Comparison of ENCODE assay signal across 8 cellular contexts in genomic region chrX:1391707-1392375, GRCh38. TPM values are rescaled to one million over a fixed set of nuclear protein-coding genes. Genes with fewer than 3 reads are reported as not detected.
DNase-seq lines count a peak whose midpoint lies in the region; TF ChIP-seq lines count a peak whose summit lies in the region.

Gene SLC25A6, minus strand, starts transcription at chrX:1392113. Its CDS starts 104 bp downstream, at chrX:1392009.

- H3K4me1 Mint-ChIP-seq in H9 (peaks cover 24 to 54% of the 10 kb centered on the region in 2 experiments), type B pancreatic cell (ENCODE audit: unreplicated experiment) (peaks cover 11% of the 10 kb centered on the region)

- H3K27me3 ChIP-seq in H9 (ENCODE audit: insufficient read depth, low read length) (no peaks in the 10 kb centered on the region), parathyroid adenoma (ENCODE audit: control insufficient read depth, insufficient read depth, low read length) (no peaks in the 10 kb centered on the region)

- peaks cover 23% of the 10 kb centered on the region for H3K79me1 ChIP-seq in H9 (ENCODE audit: insufficient read depth, low read depth, low read length, poor library complexity, severe bottlenecking)

- no peak within 1 kb of the TSS for H2AK5ac ChIP-seq in H9 (ENCODE audit: insufficient read length, low read length)

- no peaks in the 10 kb centered on the region for H3K36me3 ChIP-seq in parathyroid adenoma (ENCODE audit: control insufficient read depth, insufficient read depth, low read length)

- H3K27ac ChIP-seq in H9 (ENCODE audit: insufficient read length, low read depth, low read length): peak within 1 kb of the TSS; percentile 66
- H3K27ac ChIP-seq in parathyroid adenoma: peak within 1 kb of the TSS; percentile 100

- H3K9me3 Mint-ChIP-seq in H9 (peaks cover 3 to 4% of the 10 kb centered on the region in 2 experiments; a peak in 3 of 5 replicates), type B pancreatic cell (no peaks in the 10 kb centered on the region)

- H3K9ac ChIP-seq in H9 (ENCODE audit: extremely low read depth, insufficient read length, low read length) (peak within 1 kb of the TSS; percentile 97), parathyroid adenoma (peak within 1 kb of the TSS; percentile 95)

- peak within 1 kb of the TSS; percentile 62 for H2BK120ac ChIP-seq in H9 (ENCODE audit: low read depth, low read length, poor library complexity, severe bottlenecking)

- H3K9me3 ChIP-seq in H9 (ENCODE audit: control insufficient read depth, low read depth, low read length) (no peaks in the 10 kb centered on the region), parathyroid adenoma (ENCODE audit: control insufficient read depth, low read length) (no peaks in the 10 kb centered on the region)

- H3T11ph ChIP-seq in H9 (ENCODE audit: low read length): no peak within 1 kb of the TSS

- H3K4me3 Mint-ChIP-seq in H9: peak within 1 kb of the TSS; percentile 92 to 95
- H3K4me3 Mint-ChIP-seq in type B pancreatic cell: peak within 1 kb of the TSS; percentile 92

- H3K79me2 ChIP-seq in H9 (ENCODE audit: insufficient read depth, low read length): peaks cover 33% of the 10 kb centered on the region; the same call in 1 of the 2 replicates
- H3K79me2 ChIP-seq in parathyroid adenoma: peaks cover 30% of the 10 kb centered on the region

- H3K4me2 ChIP-seq in H9 (ENCODE audit: insufficient read depth, insufficient read length, low read length) (peak within 1 kb of the TSS; percentile 91), parathyroid adenoma (ENCODE audit: low read length) (peak within 1 kb of the TSS; percentile 87)

- peak within 1 kb of the TSS; percentile 46 for H2BK5ac ChIP-seq in H9 (ENCODE audit: insufficient read length, low read length)

- H3K4me1 ChIP-seq in H9 (ENCODE audit: insufficient read depth, low read length) (no peaks in the 10 kb centered on the region), parathyroid adenoma (no peaks in the 10 kb centered on the region)

- H3K56ac ChIP-seq in H9 (ENCODE audit: insufficient read length, low read depth, low read length): no peak within 1 kb of the TSS

- H3K36me3 Mint-ChIP-seq in H9 (ENCODE audit: insufficient read depth in 1 of 3, low read depth in 3 of 3) (peaks cover 55 to 68% (median 63%) of the 10 kb centered on the region in 3 experiments), type B pancreatic cell (peaks cover 19% of the 10 kb centered on the region)

- no peak within 1 kb of the TSS for H4K91ac ChIP-seq in H9 (ENCODE audit: insufficient read length, low read depth, low read length)

- H4K5ac ChIP-seq in H9 (ENCODE audit: insufficient read length, low read depth, low read length): peak within 1 kb of the TSS; percentile 60

- TF ChIP-seq POLR2A in NB4 (IDR thresholded peaks at IDR 0.05; ENCODE audit: extremely low read depth, insufficient read length): peak; percentile 64

- peak; percentile 98 for DNase-seq in G401 (ENCODE audit: low spot score)
- DNase-seq in H9: peak; percentile 98
- DNase-seq in NB4 (ENCODE audit: low read depth): peak; percentile 95
- peak; percentile 100 for DNase-seq in activated effector memory CD4-positive, alpha-beta T cell treated with Interleukin-2 at 50 U/mL for 16 hours
- DNase-seq in glomerular endothelial cell (ENCODE audit: extremely low read depth, low read depth, low spot score): peak; percentile 47
- peak; percentile 100 for DNase-seq in type B pancreatic cell (ENCODE audit: extremely low spot score, unreplicated experiment)
- DNase-seq in stimulated activated naive CD4-positive, alpha-beta T cell treated with Interleukin-2 at 50 U/mL for 16 hours (lab: John Stamatoyannopoulos, UW): no peak

- in situ Hi-C loops in G401 (cut with HindIII; ENCODE audit: low sequenced_read_pairs): no loop called here

- no peak within 1 kb of the TSS for H3K23ac ChIP-seq in H9 (ENCODE audit: insufficient read length, low read depth, low read length)

- H3K14ac ChIP-seq in H9 (ENCODE audit: insufficient read depth, low read length): peak within 1 kb of the TSS; percentile 96

- no CpG with 5 or more reads among the region's 90 CpGs for WGBS in H9 (ENCODE audit: extremely low coverage, insufficient read length, low lambda C conversion rate)

- H3K27me3 Mint-ChIP-seq in H9 (ENCODE audit: low read depth) (no peaks in the 10 kb centered on the region; the same call in 1 of the 2 replicates), type B pancreatic cell (no peaks in the 10 kb centered on the region)

- H4K8ac ChIP-seq in H9 (replicated peaks; ENCODE audit: insufficient read length, low read depth, low read length): no peak within 1 kb of the TSS

- no peak within 1 kb of the TSS; the same call in 1 of the 2 replicates for H3K4ac ChIP-seq in H9 (ENCODE audit: low read depth, low read length)

- no peak within 1 kb of the TSS for H2BK20ac ChIP-seq in H9 (ENCODE audit: low read depth, low read length, poor library complexity, severe bottlenecking)

- peak within 1 kb of the TSS; percentile 93 to 99 (median 99) for H3K27ac Mint-ChIP-seq in H9
- H3K27ac Mint-ChIP-seq in type B pancreatic cell: peak within 1 kb of the TSS; percentile 90

- H2BK15ac ChIP-seq in H9 (ENCODE audit: low read depth, low read length): no peak within 1 kb of the TSS; the same call in 1 of the 2 replicates

- H3K18ac ChIP-seq in H9 (ENCODE audit: insufficient read length, low read depth, low read length): peak within 1 kb of the TSS; percentile 96

- H2BK12ac ChIP-seq in H9 (ENCODE audit: insufficient read length, low read depth, low read length): peak within 1 kb of the TSS; percentile 55

- H4K20me1 ChIP-seq in H9 (ENCODE audit: control insufficient read depth, insufficient read depth, insufficient read length): peaks cover 2% of the 10 kb centered on the region

- no peak within 1 kb of the TSS for H2AFZ ChIP-seq in H9 (ENCODE audit: low read length)
- H2AFZ ChIP-seq in parathyroid adenoma: peak within 1 kb of the TSS; percentile 81

- H3K4me3 ChIP-seq in NB4 (ENCODE audit: low read depth, low read length): peak within 1 kb of the TSS; percentile 100
- H3K4me3 ChIP-seq in parathyroid adenoma (ENCODE audit: low read depth, low read length): peak within 1 kb of the TSS; percentile 100

- TF ChIP-seq CTCF in H9 (conservative IDR thresholded peaks at IDR 0.05) (peak; percentile 28; the same call in 1 of the 3 replicates), NB4 (IDR thresholded peaks at IDR 0.05; ENCODE audit: low read depth, low read length) (no peak), parathyroid adenoma (IDR thresholded peaks at IDR 0.05) (no peak), type B pancreatic cell (conservative IDR thresholded peaks at IDR 0.05) (peak; percentile 43)

- peaks cover 8% of the 10 kb centered on the region for H3K23me2 ChIP-seq in H9 (ENCODE audit: insufficient read length, low read depth, low read length, poor library complexity, severe bottlenecking)

RNA-seq across cellular contexts. Expression of gene SLC25A6, which starts in this region (rescaled TPM):
- 631 and 697 TPM in 2 replicates for total RNA-seq in G401 (2014; rRNA removed; shearing (Covaris generic))
- total RNA-seq in H9 (2021) (553 and 558 TPM in 2 replicates), glomerular endothelial cell (312 and 392 TPM in 2 replicates), type B pancreatic cell (ENCODE audit: low replicate concordance) (489 and 568 TPM in 2 replicates)

Comparison
In these comparisons a context has a peak if more than half of its experiments do, and no peak if none do; other contexts are left out.
1. CTCF ChIP-seq: peak in H9 (single experiment) and type B pancreatic cell (single experiment); none in NB4 (single experiment) and parathyroid adenoma (single experiment).